Comparison of ENCODE assay signal across 18 cellular contexts in genomic region chr7:91554893-91555292, GRCh38.
"Had no signal": no experiment of that assay in that cellular context is flagged by ENCODE, and none has a peak within 500 bp of the region (broad histone marks: within the 10 kb centered on the region; RNA-seq: fewer than 3 reads in every experiment).

No MANE protein-coding gene starts in this region.

- H3K27ac ChIP-seq: cardiac muscle cell, epithelial cell of prostate, gastroesophageal sphincter, SK-N-MC, tibial nerve had no signal

- H3K4me1 Mint-ChIP-seq: naive B cell; stimulated activated memory B cell treated with anti-CD40 and anti-IgM and Interleukin-4, amounts not matched to agents 10 μg/mL and 1 μg/mL and 100 μg/mL, for 72 hours had no signal

- H3K27ac Mint-ChIP-seq: activated CD8-positive, alpha-beta T cell treated with anti-CD3 and anti-CD28 coated beads, Interleukin-2, amount 10 ng/mL, durations not matched to agents 7 days and 5 days; activated T-helper 1 cell treated with anti-CD3 and anti-CD28 coated beads, Interleukin-12 subunit alpha, Interleukin-12 subunit beta, Interleukin-2, Interleukin-4 antibody, amounts not matched to agents 30 ng/mL and 10 ng/mL and 1 ng/mL, durations not matched to agents 14 hours and 24 hours and 36 hours; naive B cell; stimulated activated memory B cell treated with anti-CD40 and anti-IgM and Interleukin-4, amounts not matched to agents 10 μg/mL and 1 μg/mL and 100 μg/mL, for 72 hours; T-helper 1 cell treated with Interleukin-12 subunit alpha and Interleukin-12 subunit beta and Interleukin-4 antibody, amounts not matched to agents 30 μg/mL and 1 μg/mL, for 36 hours had no signal

- H3K27me3 Mint-ChIP-seq: stimulated activated memory B cell treated with anti-CD40 and anti-IgM and Interleukin-4, amounts not matched to agents 10 μg/mL and 1 μg/mL and 100 μg/mL, for 72 hours had no signal

- FAIRE-seq: small intestine had no signal

- H3K27me3 ChIP-seq: cardiac muscle cell, gastroesophageal sphincter, tibial nerve had no signal

- H3K9me3 Mint-ChIP-seq: activated T-helper 1 cell treated with anti-CD3 and anti-CD28 coated beads, Interleukin-12 subunit alpha, Interleukin-12 subunit beta, Interleukin-2, Interleukin-4 antibody, amounts not matched to agents 30 ng/mL and 10 ng/mL and 1 ng/mL, durations not matched to agents 14 hours and 24 hours and 36 hours; stimulated activated memory B cell treated with anti-CD40 and anti-IgM and Interleukin-4, amounts not matched to agents 10 μg/mL and 1 μg/mL and 100 μg/mL, for 72 hours; T-helper 1 cell treated with Interleukin-12 subunit alpha and Interleukin-12 subunit beta and Interleukin-4 antibody, amounts not matched to agents 30 μg/mL and 1 μg/mL, for 36 hours had no signal

- H3K4me3 ChIP-seq: cardiac muscle cell, gastroesophageal sphincter, SK-N-MC, tibial nerve had no signal

- H3K4me1 ChIP-seq: gastroesophageal sphincter, tibial nerve had no signal

- H3K36me3 ChIP-seq: cardiac muscle cell, gastroesophageal sphincter, tibial nerve had no signal

- H3K9me3 ChIP-seq: gastroesophageal sphincter, tibial nerve had no signal

- DNase-seq: activated CD4-positive, alpha-beta T cell treated with anti-CD3 and anti-CD28 coated beads for 4 hours; activated CD8-positive, alpha-beta memory T cell treated with anti-CD3 and anti-CD28 coated beads, Interleukin-2, amount 50 U/mL, for 48 hours; activated CD8-positive, alpha-beta T cell treated with anti-CD3 and anti-CD28 coated beads, Interleukin-2, amount 10 ng/mL, durations not matched to agents 7 days and 5 days; activated naive CD4-positive, alpha-beta T cell treated with Interleukin-2 at 50 U/mL for 16 hours; effector CD4-positive, alpha-beta T cell; kidney glomerular epithelial cell; naive B cell; nucleus accumbens; right cardiac atrium; small intestine had no signal

- H3K36me3 Mint-ChIP-seq: naive B cell; stimulated activated memory B cell treated with anti-CD40 and anti-IgM and Interleukin-4, amounts not matched to agents 10 μg/mL and 1 μg/mL and 100 μg/mL, for 72 hours had no signal

- H3K4me3 Mint-ChIP-seq: activated CD8-positive, alpha-beta T cell treated with anti-CD3 and anti-CD28 coated beads, Interleukin-2, amount 10 ng/mL, durations not matched to agents 7 days and 5 days; activated T-helper 1 cell treated with anti-CD3 and anti-CD28 coated beads, Interleukin-12 subunit alpha, Interleukin-12 subunit beta, Interleukin-2, Interleukin-4 antibody, amounts not matched to agents 30 ng/mL and 10 ng/mL and 1 ng/mL, durations not matched to agents 14 hours and 24 hours and 36 hours; naive B cell; stimulated activated memory B cell treated with anti-CD40 and anti-IgM and Interleukin-4, amounts not matched to agents 10 μg/mL and 1 μg/mL and 100 μg/mL, for 72 hours; T-helper 1 cell treated with Interleukin-12 subunit alpha and Interleukin-12 subunit beta and Interleukin-4 antibody, amounts not matched to agents 30 μg/mL and 1 μg/mL, for 36 hours had no signal
